Comparison of ENCODE assay signal across 8 cellular contexts in the genomic region with DNA sequence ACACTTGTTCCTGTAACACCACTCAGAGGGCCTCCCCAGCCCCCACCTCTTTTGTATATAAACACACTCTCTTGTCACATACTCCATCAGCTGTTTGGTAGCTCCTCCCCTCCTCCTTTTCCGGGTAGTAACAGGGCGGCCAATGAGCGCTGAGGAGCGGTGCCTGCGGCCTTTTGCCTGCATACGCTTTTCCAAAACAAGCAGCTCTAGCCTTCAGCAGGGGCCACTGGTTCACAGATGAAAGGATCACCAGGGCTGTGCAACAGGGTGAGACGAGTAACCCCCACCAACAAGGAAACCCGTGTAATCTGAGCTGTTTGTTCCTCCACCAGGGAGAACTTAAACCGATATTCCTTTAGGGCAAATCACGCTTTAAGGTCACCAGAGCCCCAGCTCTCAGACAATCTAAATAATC. TPM values are rescaled to one million over a fixed set of nuclear protein-coding genes. Genes with fewer than 3 reads are reported as not detected.
DNase-seq lines count a peak whose midpoint lies in the region; ATAC-seq and TF ChIP-seq lines count a peak whose summit lies in the region.

No MANE protein-coding gene starts in this region.

- no peaks in the 10 kb centered on the region for H3K36me3 ChIP-seq in lower lobe of right lung

- CTCF ChIA-PET in AG04450 (lab: Charles Lee), result interaction anchor here (0.5 to 1.1 kb wide), 4 partner anchors 62 to 591 kb away, joined by 3 to 8 read pairs (median 4); no protein-coding TSS in a partner anchor
- CTCF ChIA-PET in activated CD4-positive, alpha-beta memory T cell treated with anti-CD3 and anti-CD28 coated beads for 36 hours (lab: Charles Lee), result interaction anchor here (0.6 to 1.1 kb wide), 3 partner anchors 20 to 120 kb away, joined by 3 read pairs; no protein-coding TSS in a partner anchor

- peaks cover 55% of the 10 kb centered on the region for H3K4me1 ChIP-seq in lower lobe of right lung

- ATAC-seq in GM18873 (IDR thresholded peaks at IDR 0.05; ENCODE audit: low FRiP score, unreplicated experiment) (peak; percentile 48), HG03159 (IDR thresholded peaks at IDR 0.05; ENCODE audit: unreplicated experiment) (peak; percentile 52), lower lobe of right lung (peak; percentile 82 to 89)

- intact Hi-C loops in activated CD4-positive, alpha-beta memory T cell treated with anti-CD3 and anti-CD28 coated beads for 36 hours (cut with micrococcal nuclease), result loop anchor here (1.0 kb wide), 2 partner anchors 43 to 419 kb away; no protein-coding TSS in a partner anchor
- intact Hi-C loops in lower lobe of right lung (cut with DNase I), result no loop called here

- H3K27ac ChIP-seq in AG04450 (ENCODE audit: low read depth, low read length), result peak overlapping the region; percentile 97
- H3K27ac ChIP-seq in lower lobe of right lung, result peak overlapping the region; percentile 96

- no peak overlapping the region for H3K27ac Mint-ChIP-seq in activated CD4-positive, alpha-beta memory T cell treated with anti-CD3 and anti-CD28 coated beads for 36 hours

- DNase-seq in AG04450 (ENCODE audit: low read depth, low spot score) (peak; percentile 91), NCI-H510A treated with DMSO at 0.1 percent for 48 hours (lab: John Stamatoyannopoulos, UW) (peak; percentile 71), lower lobe of right lung (peak; percentile 92)
- peak; percentile 90 for DNase-seq in activated CD4-positive, alpha-beta memory T cell treated with anti-CD3 and anti-CD28 coated beads for 36 hours
- DNase-seq in effector CD4-positive, alpha-beta T cell, result peak; percentile 76
- peak; percentile 36 to 63 (median 48) for DNase-seq in stimulated activated CD4-positive, alpha-beta T cell treated with anti-CD3 and anti-CD28 coated beads, TNF-alpha, amount 100 ng/mL, for 1 hour (ENCODE audit: low read depth in 3 of 3, low spot score in 1 of 3)

- H3K4me3 Mint-ChIP-seq in activated CD4-positive, alpha-beta memory T cell treated with anti-CD3 and anti-CD28 coated beads for 36 hours, result no peak overlapping the region

- POLR2A ChIA-PET in AG04450 (lab: Yijun Ruan, JAX), result interaction anchor here (0.5 to 2.1 kb wide), 11 partner anchors 10 to 124 kb away, joined by 3 to 14 read pairs (median 5); no protein-coding TSS in a partner anchor
- POLR2A ChIA-PET in activated CD4-positive, alpha-beta memory T cell treated with anti-CD3 and anti-CD28 coated beads for 36 hours (lab: Charles Lee), result interaction anchor here (1.1 to 2.3 kb wide), 4 partner anchors 16 to 72 kb away, joined by 3 to 7 read pairs (median 4); no protein-coding TSS in a partner anchor

- H3K27me3 ChIP-seq in AG04450 (ENCODE audit: control insufficient read depth, insufficient read depth, low read length) (no peaks in the 10 kb centered on the region), lower lobe of right lung (ENCODE audit: low read depth) (no peaks in the 10 kb centered on the region)

- peak overlapping the region; percentile 90 for H3K4me3 ChIP-seq in AG04450 (ENCODE audit: low read depth, low read length)
- peak overlapping the region; percentile 96 for H3K4me3 ChIP-seq in lower lobe of right lung

- no peaks in the 10 kb centered on the region for H3K9me3 Mint-ChIP-seq in activated CD4-positive, alpha-beta memory T cell treated with anti-CD3 and anti-CD28 coated beads for 36 hours

- H3K4me1 Mint-ChIP-seq in activated CD4-positive, alpha-beta memory T cell treated with anti-CD3 and anti-CD28 coated beads for 36 hours (ENCODE audit: low read depth), result peaks cover 25% of the 10 kb centered on the region

- H3K27me3 Mint-ChIP-seq in activated CD4-positive, alpha-beta memory T cell treated with anti-CD3 and anti-CD28 coated beads for 36 hours, result no peaks in the 10 kb centered on the region

- H3K9me3 ChIP-seq in AG04450 (ENCODE audit: control insufficient read depth, insufficient read depth, low read length) (peaks cover 4% of the 10 kb centered on the region; the same call in 1 of the 2 replicates), lower lobe of right lung (no peaks in the 10 kb centered on the region)

- peaks cover 10% of the 10 kb centered on the region for H3K36me3 Mint-ChIP-seq in activated CD4-positive, alpha-beta memory T cell treated with anti-CD3 and anti-CD28 coated beads for 36 hours

- TF ChIP-seq CTCF in AG04450 (IDR thresholded peaks at IDR 0.05; ENCODE audit: low read depth, low read length) (no peak), lower lobe of right lung (IDR thresholded peaks at IDR 0.05) (no peak)

RNA-seq across cellular contexts. Expression of a gene that starts 3.9 kb away (rescaled TPM):
- 161 and 180 TPM in 2 replicates for polyA plus RNA-seq in AG04450 (2011; rRNA removed)
- 103 and 136 TPM in 2 replicates for polyA minus RNA-seq in AG04450 (2011; rRNA and poly(A)+ RNA removed)
- total RNA-seq in activated CD4-positive, alpha-beta memory T cell treated with anti-CD3 and anti-CD28 coated beads for 36 hours, result 10 to 100 TPM; 33.6 to 37.1 TPM
- 76.7 TPM for total RNA-seq in lower lobe of right lung

Comparison
In these comparisons a context has a peak if more than half of its experiments do, and no peak if none do; other contexts are left out.
1. Peak in every context shown above with its lines: DNase-seq, ATAC-seq, H3K4me3 ChIP-seq and H3K27ac ChIP-seq.